In genomic region chr11:22460181-22460580, GRCh38 we compare ENCODE assay signal across 30 cellular contexts.
"Had no signal": no experiment of that assay in that cellular context is flagged by ENCODE, and none has a peak within 500 bp of the region (broad histone marks: within the 10 kb centered on the region; RNA-seq: fewer than 3 reads in every experiment).

No MANE protein-coding gene starts in this region.

- H3K36me3 Mint-ChIP-seq: activated naive CD8-positive, alpha-beta T cell treated with anti-CD3 and anti-CD28 coated beads, Interleukin-2, amount 10 ng/mL, durations not matched to agents 7 days and 5 days; immature natural killer cell; memory B cell; naive thymus-derived CD4-positive, alpha-beta T cell; stimulated activated memory B cell treated with anti-CD40 and anti-IgM and Interleukin-4, amounts not matched to agents 10 μg/mL and 1 μg/mL and 100 μg/mL, for 72 hours had no signal

- H3K9me3 Mint-ChIP-seq: activated B cell treated with CpG ODN at 0.5 μM for 24 hours; activated naive CD4-positive, alpha-beta T cell treated with anti-CD3 and anti-CD28 coated beads for 36 hours; activated naive CD8-positive, alpha-beta T cell treated with anti-CD3 and anti-CD28 coated beads, Interleukin-2, amount 10 ng/mL, durations not matched to agents 7 days and 5 days; memory B cell; stimulated activated memory B cell treated with anti-CD40 and anti-IgM and Interleukin-4, amounts not matched to agents 10 μg/mL and 1 μg/mL and 100 μg/mL, for 72 hours; stimulated activated naive CD8-positive, alpha-beta T cell treated with anti-CD3 and anti-CD28 coated beads, Interleukin-15, amount 100 ng/mL, for 72 hours had no signal

- H3K4me3 Mint-ChIP-seq: activated B cell treated with CpG ODN at 0.5 μM for 24 hours; activated naive CD4-positive, alpha-beta T cell treated with anti-CD3 and anti-CD28 coated beads for 36 hours; activated naive CD8-positive, alpha-beta T cell treated with anti-CD3 and anti-CD28 coated beads, Interleukin-2, amount 10 ng/mL, durations not matched to agents 7 days and 5 days; immature natural killer cell; memory B cell; naive thymus-derived CD4-positive, alpha-beta T cell; stimulated activated memory B cell treated with anti-CD40 and anti-IgM and Interleukin-4, amounts not matched to agents 10 μg/mL and 1 μg/mL and 100 μg/mL, for 72 hours; stimulated activated naive CD8-positive, alpha-beta T cell treated with anti-CD3 and anti-CD28 coated beads, Interleukin-15, amount 100 ng/mL, for 72 hours had no signal

- DNase-seq: activated B cell treated with CpG ODN at 0.5 μM for 24 hours; activated effector memory CD4-positive, alpha-beta T cell treated with anti-CD3 and anti-CD28 coated beads, Interleukin-2, amount 50 U/mL, for 16 hours; activated naive CD4-positive, alpha-beta T cell treated with anti-CD3 and anti-CD28 coated beads for 36 hours; activated naive CD8-positive, alpha-beta T cell treated with anti-CD3 and anti-CD28 coated beads, Interleukin-2, amount 10 ng/mL, durations not matched to agents 7 days and 5 days; brain microvascular endothelial cell; colonic mucosa; effector CD8-positive, alpha-beta T cell; erythroblast; foreskin fibroblast; heart left ventricle; hypothalamus; immature natural killer cell; midbrain; naive thymus-derived CD4-positive, alpha-beta T cell; ovary; retina; sigmoid colon; small intestine; stimulated activated CD4-positive, alpha-beta T cell treated with anti-CD3 and anti-CD28 coated beads, Interleukin-1b, Interleukin-23, amount 100 ng/mL, for 48 hours; stimulated activated CD4-positive, alpha-beta T cell treated with anti-CD3 and anti-CD28 coated beads, Interleukin-4, amount 100 ng/mL, for 4 hours; stimulated activated CD8-positive, alpha-beta memory T cell treated with anti-CD3 and anti-CD28 coated beads, Interleukin-4, amount 100 ng/mL, for 48 hours; stimulated activated naive CD8-positive, alpha-beta T cell treated with anti-CD3 and anti-CD28 coated beads, Interleukin-15, amount 100 ng/mL, for 72 hours; substantia nigra; T-helper 2 cell; thyroid gland; upper lobe of left lung had no signal

- ATAC-seq: heart left ventricle; naive thymus-derived CD4-positive, alpha-beta T cell; stimulated activated memory B cell treated with anti-CD40 and anti-IgM and Interleukin-4, amounts not matched to agents 10 μg/mL and 1 μg/mL and 100 μg/mL, for 72 hours; stimulated activated naive CD8-positive, alpha-beta T cell treated with anti-CD3 and anti-CD28 coated beads, Interleukin-15, amount 100 ng/mL, for 72 hours had no signal

- H3K27me3 Mint-ChIP-seq: activated B cell treated with CpG ODN at 0.5 μM for 24 hours; memory B cell; progenitor cell of endocrine pancreas; stimulated activated memory B cell treated with anti-CD40 and anti-IgM and Interleukin-4, amounts not matched to agents 10 μg/mL and 1 μg/mL and 100 μg/mL, for 72 hours had no signal

- H3K27ac Mint-ChIP-seq: activated B cell treated with CpG ODN at 0.5 μM for 24 hours; activated naive CD4-positive, alpha-beta T cell treated with anti-CD3 and anti-CD28 coated beads for 36 hours; activated naive CD8-positive, alpha-beta T cell treated with anti-CD3 and anti-CD28 coated beads, Interleukin-2, amount 10 ng/mL, durations not matched to agents 7 days and 5 days; immature natural killer cell; memory B cell; naive thymus-derived CD4-positive, alpha-beta T cell; progenitor cell of endocrine pancreas; stimulated activated memory B cell treated with anti-CD40 and anti-IgM and Interleukin-4, amounts not matched to agents 10 μg/mL and 1 μg/mL and 100 μg/mL, for 72 hours; stimulated activated naive CD8-positive, alpha-beta T cell treated with anti-CD3 and anti-CD28 coated beads, Interleukin-15, amount 100 ng/mL, for 72 hours had no signal

- FAIRE-seq: endometrium, small intestine had no signal

- H3K4me1 Mint-ChIP-seq: activated B cell treated with CpG ODN at 0.5 μM for 24 hours; activated naive CD8-positive, alpha-beta T cell treated with anti-CD3 and anti-CD28 coated beads, Interleukin-2, amount 10 ng/mL, durations not matched to agents 7 days and 5 days; immature natural killer cell; memory B cell; naive thymus-derived CD4-positive, alpha-beta T cell; stimulated activated memory B cell treated with anti-CD40 and anti-IgM and Interleukin-4, amounts not matched to agents 10 μg/mL and 1 μg/mL and 100 μg/mL, for 72 hours; stimulated activated naive CD8-positive, alpha-beta T cell treated with anti-CD3 and anti-CD28 coated beads, Interleukin-15, amount 100 ng/mL, for 72 hours had no signal
